In the genomic region with DNA sequence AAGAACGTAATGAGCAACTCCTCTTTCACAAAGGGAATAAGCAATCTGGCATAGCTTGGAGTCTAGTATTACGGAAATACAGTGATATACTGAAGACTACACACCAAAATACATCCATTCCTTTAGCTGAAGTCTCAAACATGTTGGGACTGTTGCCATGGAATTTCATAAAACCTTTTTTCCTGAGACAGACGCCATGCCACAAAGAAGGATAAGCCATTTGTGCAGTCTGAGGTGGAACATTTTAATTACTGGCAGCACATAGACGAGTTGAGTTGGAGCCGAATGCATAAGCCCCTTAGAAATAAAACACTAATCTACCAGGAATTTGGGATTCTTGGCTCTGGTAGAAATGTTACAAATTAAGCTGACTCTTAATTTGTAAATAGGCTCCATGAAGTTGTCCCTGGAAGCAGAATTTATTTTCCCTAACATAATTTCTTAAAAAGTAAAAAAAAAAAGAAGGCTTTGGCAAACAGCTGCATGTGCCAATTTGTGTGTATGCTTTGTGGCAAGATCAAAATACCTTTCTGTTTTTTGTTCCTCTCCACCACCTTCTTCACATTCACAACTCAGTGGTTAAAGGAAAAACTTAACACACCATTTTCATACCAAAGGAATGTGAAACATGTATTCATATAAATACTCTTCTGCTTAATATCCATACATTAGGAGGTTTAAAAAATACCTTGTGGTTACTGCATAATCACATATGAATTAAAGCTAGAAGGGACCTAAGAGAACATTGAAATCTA, we compare ENCODE assay signal across 17 cellular contexts. TPM values are rescaled to one million over a fixed set of nuclear protein-coding genes. Genes with fewer than 3 reads are reported as not detected.
DNase-seq lines count a peak whose midpoint lies in the region; ATAC-seq, FAIRE-seq and TF ChIP-seq lines count a peak whose summit lies in the region.
"Had no signal": no experiment of that assay in that cellular context is flagged by ENCODE, and none has a peak within 500 bp of the region (broad histone marks: within the 10 kb centered on the region; RNA-seq: fewer than 3 reads in every experiment).

No MANE protein-coding gene starts in this region.

- no peak for FAIRE-seq in astrocyte (lab: Jason Lieb, UNC)
- FAIRE-seq: H54 had no signal

- peak overlapping the region; percentile 34 for H3K27ac ChIP-seq in CD4-positive, CD25-positive, alpha-beta regulatory T cell (ENCODE audit: insufficient read depth, low read length, poor library complexity, severe bottlenecking)
- no peak overlapping the region for H3K27ac ChIP-seq in GM23248
- H3K27ac ChIP-seq in astrocyte (ENCODE audit: low read depth, low read length), result no peak overlapping the region
- H3K27ac ChIP-seq: BLaER1 treated with 17β-estradiol and CSF1 and Interleukin-3, amounts not matched to agents 10 nM and 100 nM had no signal

- in situ Hi-C loops in GM23248 (cut with MboI), result no loop called here

- H4K20me1 ChIP-seq in GM23248 (ENCODE audit: insufficient read depth) (no peaks in the 10 kb centered on the region), astrocyte (ENCODE audit: insufficient read depth, low read length) (no peaks in the 10 kb centered on the region)
- H4K20me1 ChIP-seq: BLaER1 treated with 17β-estradiol and CSF1 and Interleukin-3, amounts not matched to agents 10 nM and 100 nM had no signal

- no peaks in the 10 kb centered on the region for H3K27me3 ChIP-seq in CD4-positive, CD25-positive, alpha-beta regulatory T cell (ENCODE audit: control insufficient read depth, insufficient read depth, low read length)
- H3K27me3 ChIP-seq in GM23248 (replicated peaks; ENCODE audit: insufficient read depth), result peaks cover 20% of the 10 kb centered on the region
- H3K27me3 ChIP-seq in astrocyte (ENCODE audit: insufficient read depth, low read length), result peaks cover 17% of the 10 kb centered on the region
- H3K27me3 ChIP-seq: BLaER1 treated with 17β-estradiol and CSF1 and Interleukin-3, amounts not matched to agents 10 nM and 100 nM had no signal

- H3K9ac ChIP-seq in GM23248 (no peak overlapping the region), astrocyte (ENCODE audit: low read length) (no peak overlapping the region)
- H3K9ac ChIP-seq: BLaER1 treated with 17β-estradiol and CSF1 and Interleukin-3, amounts not matched to agents 10 nM and 100 nM had no signal

- no peak overlapping the region for H3K4me3 Mint-ChIP-seq in CD4-positive, CD25-positive, alpha-beta regulatory T cell
- H3K4me3 Mint-ChIP-seq in astrocyte (ENCODE audit: unreplicated experiment), result no peak overlapping the region

- H3K79me2 ChIP-seq in GM23248 (ENCODE audit: insufficient read depth), result no peaks in the 10 kb centered on the region
- H3K79me2 ChIP-seq in astrocyte (ENCODE audit: insufficient read depth, low read length), result no peaks in the 10 kb centered on the region

- H3K9me2 ChIP-seq in GM23248 (ENCODE audit: insufficient read depth), result no peaks in the 10 kb centered on the region

- H3F3A ChIP-seq in GM23248 (ENCODE audit: insufficient read depth), result 0 out of 2 replicates have a peak, but pooled peaks cover 9% of the 10 kb centered on the region

- no peak for TF ChIP-seq CTCF in astrocyte (IDR thresholded peaks at IDR 0.05; ENCODE audit: insufficient read depth, low read depth, low read length)

- H3K27ac Mint-ChIP-seq in CD4-positive, CD25-positive, alpha-beta regulatory T cell, result peak overlapping the region in 2 of 3 donors; percentile 2 to 72
- no peak overlapping the region for H3K27ac Mint-ChIP-seq in astrocyte (ENCODE audit: unreplicated experiment)

- H3K27me3 Mint-ChIP-seq in CD4-positive, CD25-positive, alpha-beta regulatory T cell, result peaks cover 4% of the 10 kb centered on the region
- peaks cover 10% of the 10 kb centered on the region for H3K27me3 Mint-ChIP-seq in astrocyte (ENCODE audit: low read depth, unreplicated experiment)

- 7 to 10% methylated on average over 5 of the region's 5 CpGs for WGBS in GM23248 (ENCODE audit: low coverage in 1 of 2, low lambda C conversion rate in 2 of 2, missing lambda C conversion rate in 2 of 2), 2 experiments

- H3K9me3 Mint-ChIP-seq in CD4-positive, CD25-positive, alpha-beta regulatory T cell, result peaks cover 0 to 2% (median 0%) of the 10 kb centered on the region in 7 donors
- peaks cover 16% of the 10 kb centered on the region for H3K9me3 Mint-ChIP-seq in astrocyte (ENCODE audit: unreplicated experiment)

- no peak overlapping the region for H2AFZ ChIP-seq in GM23248
- no peak overlapping the region for H2AFZ ChIP-seq in astrocyte (ENCODE audit: low read depth, low read length)

- peaks cover 46% of the 10 kb centered on the region for H3K36me3 Mint-ChIP-seq in CD4-positive, CD25-positive, alpha-beta regulatory T cell
- H3K36me3 Mint-ChIP-seq in astrocyte (ENCODE audit: low read depth, unreplicated experiment), result peaks cover 7% of the 10 kb centered on the region

- H3K36me3 ChIP-seq in CD4-positive, CD25-positive, alpha-beta regulatory T cell (ENCODE audit: control insufficient read depth, insufficient read depth, low read length), result peaks cover 60% of the 10 kb centered on the region
- H3K36me3 ChIP-seq in GM23248 (ENCODE audit: low read depth) (no peaks in the 10 kb centered on the region), astrocyte (ENCODE audit: insufficient read depth, low read length) (no peaks in the 10 kb centered on the region)
- H3K36me3 ChIP-seq: BLaER1 treated with 17β-estradiol and CSF1 and Interleukin-3, amounts not matched to agents 10 nM and 100 nM had no signal

- H3K4me2 ChIP-seq in GM23248 (ENCODE audit: unreplicated experiment) (no peak overlapping the region), astrocyte (ENCODE audit: low read length) (peak overlapping the region; percentile 35)

- DNase-seq in CD4-positive, CD25-positive, alpha-beta regulatory T cell, result no peak
- DNase-seq in GM23248, result peak; percentile 44
- peak; percentile 64 for DNase-seq in astrocyte (ENCODE audit: low read depth)
- DNase-seq in kidney tubule cell (ENCODE audit: low spot score), result peak; percentile 31
- no peak for DNase-seq in activated gamma-delta T cell treated with Interleukin-2 at 50 U/mL for 16 hours
- DNase-seq in hippocampal formation (lab: John Stamatoyannopoulos, UW), result no peak
- DNase-seq in NCI-H1105 (lab: John Stamatoyannopoulos, UW), result no peak
- DNase-seq: dorsolateral prefrontal cortex; mucosa of descending colon; NCI-H2029; NCI-H774; Right ventricle myocardium superior; stimulated activated CD4-positive, alpha-beta T cell treated with anti-CD3 and anti-CD28 coated beads, Interleukin-4, amount 100 ng/mL, for 24 hours; stimulated activated naive CD4-positive, alpha-beta T cell had no signal

- no peaks in the 10 kb centered on the region for H3K9me3 ChIP-seq in CD4-positive, CD25-positive, alpha-beta regulatory T cell (ENCODE audit: control insufficient read depth in 2 of 2, low read length in 2 of 2)
- no peaks in the 10 kb centered on the region for H3K9me3 ChIP-seq in GM23248 (ENCODE audit: low read depth)
- no peaks in the 10 kb centered on the region for H3K9me3 ChIP-seq in astrocyte (ENCODE audit: insufficient read depth, low read depth, low read length)
- H3K9me3 ChIP-seq: mucosa of descending colon had no signal

- no peak for ATAC-seq in CD4-positive, CD25-positive, alpha-beta regulatory T cell (ENCODE audit: low read depth in 2 of 2)
- ATAC-seq in HG03045 (IDR thresholded peaks at IDR 0.05; ENCODE audit: unreplicated experiment), result no peak
- ATAC-seq: mucosa of descending colon had no signal

- no peak overlapping the region for H3K4me3 ChIP-seq in CD4-positive, CD25-positive, alpha-beta regulatory T cell (ENCODE audit: low read depth, low read length)
- no peak overlapping the region for H3K4me3 ChIP-seq in GM23248
- no peak overlapping the region for H3K4me3 ChIP-seq in astrocyte (ENCODE audit: insufficient read depth, low read depth, low read length)
- H3K4me3 ChIP-seq: BLaER1 treated with 17β-estradiol and CSF1 and Interleukin-3, amounts not matched to agents 10 nM and 100 nM; dorsolateral prefrontal cortex; mucosa of descending colon had no signal

- peaks cover 20 to 65% (median 53%) of the 10 kb centered on the region in 4 donors for H3K4me1 Mint-ChIP-seq in CD4-positive, CD25-positive, alpha-beta regulatory T cell
- H3K4me1 Mint-ChIP-seq in astrocyte (ENCODE audit: low read depth, unreplicated experiment), result peaks cover 23% of the 10 kb centered on the region

- H3K4me1 ChIP-seq in CD4-positive, CD25-positive, alpha-beta regulatory T cell (ENCODE audit: control insufficient read depth, insufficient read depth, low read length, poor library complexity, severe bottlenecking), result peaks cover 26% of the 10 kb centered on the region
- peaks cover 12% of the 10 kb centered on the region for H3K4me1 ChIP-seq in GM23248 (ENCODE audit: insufficient read depth)
- H3K4me1 ChIP-seq in astrocyte (ENCODE audit: insufficient read depth, low read length), result peaks cover 11% of the 10 kb centered on the region

RNA-seq across cellular contexts. Expression of gene GRB7, which starts 25.5 kb away (rescaled TPM):
- total RNA-seq in CD4-positive, CD25-positive, alpha-beta regulatory T cell, result not detected
- not detected for polyA plus RNA-seq in CD4-positive, CD25-positive, alpha-beta regulatory T cell
- 0.25 TPM in 1 of 2 replicates, not detected in the other for total RNA-seq in GM23248 (2014; rRNA removed; shearing (Covaris generic))
- not detected in 2 replicates for polyA plus RNA-seq in GM23248 (2016; fragmentation: Nextera tagmentation; extraction: Ambion mirVana)
- 1.8 and 3.3 TPM in 2 replicates for total RNA-seq in astrocyte

RNA-seq across cellular contexts. Expression of gene MIEN1, which starts 32.9 kb away (rescaled TPM):
- total RNA-seq in CD4-positive, CD25-positive, alpha-beta regulatory T cell, result 44.1 TPM
- polyA plus RNA-seq in CD4-positive, CD25-positive, alpha-beta regulatory T cell, result 100 to 1,000 TPM in 3 of 4 donors, 10 to 100 TPM in 1; 93.5 to 158 (median 127) TPM
- 33.6 and 37.1 TPM in 2 replicates for total RNA-seq in GM23248 (2014; rRNA removed; shearing (Covaris generic))
- polyA plus RNA-seq in GM23248 (2016; fragmentation: Nextera tagmentation; extraction: Ambion mirVana), result 85.4 and 88.4 TPM in 2 replicates
- 38.9 and 41.3 TPM in 2 replicates for total RNA-seq in astrocyte

Comparison
In these comparisons a context has a peak if more than half of its experiments do, and no peak if none do; other contexts are left out.
1. DNase-seq: peak in GM23248 (single experiment), astrocyte (single experiment) and kidney tubule cell (single experiment); none in CD4-positive, CD25-positive, alpha-beta regulatory T cell (0 of 3), activated gamma-delta T cell treated with Interleukin-2 at 50 U/mL for 16 hours (single experiment), hippocampal formation (0 of 2) and NCI-H1105 (single experiment).